10 cellular contexts compared by ENCODE assay signal in genomic region chr3:32015638-32016037, GRCh38. TPM values are rescaled to one million over a fixed set of nuclear protein-coding genes. Genes with fewer than 3 reads are reported as not detected.
A peak's percentile ranks its signal among the peaks of the same experiment; 100 is the strongest.
DNase-seq lines count a peak whose midpoint lies in the region; ATAC-seq, FAIRE-seq and TF ChIP-seq lines count a peak whose summit lies in the region.
"Not testable (repeated sequence)": the region's sequence is repeated elsewhere in the genome, so short reads cannot be mapped to it uniquely, and the experiment has no call there.
"Had no signal": no experiment of that assay in that cellular context is flagged by ENCODE, and none has a peak within 500 bp of the region (broad histone marks: within the 10 kb centered on the region; RNA-seq: fewer than 3 reads in every experiment).

No MANE protein-coding gene starts in this region.

- peaks cover 31% of the 10 kb centered on the region for H3K9me3 Mint-ChIP-seq in nephron progenitor cell

- TF ChIP-seq EP300 in K562 (IDR thresholded peaks at IDR 0.05; ENCODE audit: low read length): not testable (repeated sequence)

- not testable (repeated sequence) for H3K9me3 ChIP-seq in HEK293 (ENCODE audit: control insufficient read depth, insufficient read depth, low read depth, low read length); K562 (replicated peaks; ENCODE audit: control insufficient read depth, insufficient read depth, low read depth, low read length)

- not testable (repeated sequence) for H3K36me3 Mint-ChIP-seq in nephron progenitor cell (ENCODE audit: low read depth)

- not testable (repeated sequence) for ATAC-seq in K562

- BruUV-seq in K562 (replicated peaks; lab: Mats Ljungman, UMichigan): not testable (repeated sequence)

- H3K4me2 ChIP-seq in K562 (ENCODE audit: insufficient read depth, low read length): not testable (repeated sequence)

- H3K9ac ChIP-seq in K562 (ENCODE audit: insufficient read depth in 1 of 2, low read depth in 2 of 2, low read length in 2 of 2): not testable (repeated sequence)

- not testable (repeated sequence) for H3K27me3 Mint-ChIP-seq in nephron progenitor cell (ENCODE audit: low read depth, poor library complexity)

- H3K36me3 ChIP-seq in HEK293 (ENCODE audit: control insufficient read depth in 2 of 2, insufficient read depth in 1 of 2, low read length in 2 of 2); K562 (ENCODE audit: control insufficient read depth, insufficient read depth, low read length): not testable (repeated sequence)

- CTCF ChIA-PET in HEK293 (lab: Yijun Ruan, JAX); K562 (lab: Yijun Ruan, JAX; ENCODE audit: low intra/inter-chr PET ratio): not testable (repeated sequence)

- peak overlapping the region; percentile 59 for H3K27ac Mint-ChIP-seq in nephron progenitor cell

- H3K27me3 ChIP-seq in K562 (ENCODE audit: control insufficient read depth in 2 of 2, insufficient read depth in 2 of 2, low read length in 2 of 2): not testable (repeated sequence)

- H3K27ac ChIP-seq in HEK293 (ENCODE audit: extremely low read depth, low read depth, low read length); K562 (ENCODE audit: extremely low read depth, low read depth, low read length): not testable (repeated sequence)

- TF ChIP-seq CTCF in HEK293 (tag by site-specific recombination; IDR thresholded peaks at IDR 0.05); K562 (IDR thresholded peaks at IDR 0.05 in 2 of 3, conservative IDR thresholded peaks at IDR 0.05 in 1 of 3; ENCODE audit: insufficient read depth in 2 of 3, low read depth in 1 of 3, low read length in 3 of 3); nephron progenitor cell (IDR thresholded peaks at IDR 0.05): not testable (repeated sequence)

- in situ Hi-C loops in K562 (cut with MboI): not testable (repeated sequence)

- peaks cover 10% of the 10 kb centered on the region for H3K4me1 Mint-ChIP-seq in nephron progenitor cell

- POLR2A ChIA-PET in HEK293 (lab: Yijun Ruan, JAX); K562 (lab: Yijun Ruan, JAX): not testable (repeated sequence)

- not testable (repeated sequence) for H3K4me3 ChIP-seq in HEK293 (ENCODE audit: low read depth, low read length); K562

- not testable (repeated sequence) for H3K4me1 ChIP-seq in HEK293 (ENCODE audit: control insufficient read depth, insufficient read depth, low read length); K562 (replicated peaks in 1 of 2; ENCODE audit: control insufficient read depth in 2 of 2, insufficient read depth in 2 of 2, low read length in 2 of 2)

- FAIRE-seq in K562 (lab: Jason Lieb, UNC): not testable (repeated sequence)

- not testable (repeated sequence) for DNase-seq in K562 (ENCODE audit: extremely low read depth in 1 of 4, low spot score in 3 of 4); nephron progenitor cell

- not testable (repeated sequence) for H3K4me3 Mint-ChIP-seq in nephron progenitor cell

- TF ChIP-seq RAD21 in K562 (CRISPR knock-in tag; conservative IDR thresholded peaks at IDR 0.05 in 1 of 2, IDR thresholded peaks at IDR 0.05 in 1 of 2): not testable (repeated sequence)

- WGBS in K562 (ENCODE audit: insufficient coverage, low coverage, missing lambda C conversion rate): 0% methylated on average over 3 of the region's 3 CpGs

- not testable (repeated sequence) for H4K20me1 ChIP-seq in K562 (replicated peaks; ENCODE audit: control insufficient read depth, insufficient read depth, low read length)

- TF ChIP-seq POLR2A in K562 (conservative IDR thresholded peaks at IDR 0.05): not testable (repeated sequence)

- H2AFZ ChIP-seq in K562 (ENCODE audit: low read depth, low read length): not testable (repeated sequence)

- not testable (repeated sequence) for H3K9me1 ChIP-seq in K562 (ENCODE audit: control insufficient read depth, insufficient read depth, low read length)

- intact Hi-C loops in K562 (cut with micrococcal nuclease): loop anchor here (5.0 kb wide), 1 partner anchor 327 kb away; no protein-coding TSS in a partner anchor

- not testable (repeated sequence) for H3K79me2 ChIP-seq in K562 (ENCODE audit: control insufficient read depth, insufficient read depth, low read length)

TF ChIP-seq in HEK293, 187 proteins besides CTCF, POLR2A, EP300 and RAD21:
- peak; percentile 81 for TF ChIP-seq SCRT2 (tag by site-specific recombination; IDR thresholded peaks at IDR 0.05)
- TF ChIP-seq SCRT1 (tag by site-specific recombination; IDR thresholded peaks at IDR 0.05; ENCODE audit: borderline replicate concordance): peak; percentile 58; the same call in 1 of the 2 replicates

TF ChIP-seq in K562, 482 proteins besides CTCF, POLR2A, EP300 and RAD21:
- 0 out of 2 replicates have a peak, but pooled peaks have one; percentile 10 for TF ChIP-seq ZNF184 (CRISPR knock-in tag; IDR thresholded peaks at IDR 0.05)

RNA-seq across cellular contexts. Expression of gene ZNF860, which starts 34.1 kb away (rescaled TPM):
- not detected in 2 replicates for total RNA-seq in K562 (2011; cell fraction: chromatin; rRNA removed; ENCODE audit: low replicate concordance)
- total RNA-seq in K562 (2011; cell fraction: nucleolus; rRNA removed): not detected in 2 replicates
- not detected in 2 replicates for total RNA-seq in K562 (2011; cell fraction: nucleoplasm; rRNA removed)
- not detected in 2 replicates for total RNA-seq in K562 (2014; rRNA removed)
- not detected in 2 replicates for total RNA-seq in K562 (2014; rRNA removed; fragmentation: Illumina TruSeq; extraction: Trizol)
- total RNA-seq in K562 (2015; rRNA removed; fragmentation: Illumina TruSeq; extraction: Trizol): not detected in 2 replicates
- not detected in 2 replicates for total RNA-seq in K562 (2021)
- polyA plus RNA-seq in K562 (2011; rRNA removed): not detected in 2 replicates
- polyA plus RNA-seq in K562 (2011; cell fraction: cytosol; rRNA removed): not detected in 2 replicates
- not detected in 2 replicates for polyA plus RNA-seq in K562 (2011; cell fraction: nucleus; rRNA removed)
- not detected in 2 replicates for polyA plus RNA-seq in K562 (2012)
- polyA plus RNA-seq in K562 (2014; fragmentation: Illumina TruSeq; extraction: Trizol): not detected in 2 replicates
- polyA plus RNA-seq in K562 (2014; fragmentation: Nextera tagmentation; extraction: Ambion mirVana): not detected
- not detected in 2 replicates for polyA plus RNA-seq in K562 (2014; rRNA removed)
- polyA minus RNA-seq in K562 (2011; rRNA and poly(A)+ RNA removed): not detected in 2 replicates
- not detected in 2 replicates for polyA minus RNA-seq in K562 (2011; cell fraction: cytosol; rRNA and poly(A)+ RNA removed)
- not detected in 2 replicates for polyA minus RNA-seq in K562 (2011; cell fraction: nucleus; rRNA and poly(A)+ RNA removed)
- total RNA-seq: A673; CD4-positive, alpha-beta memory T cell; CD4-positive, alpha-beta T cell; CD4-positive, CD25-positive, alpha-beta regulatory T cell; CD8-positive, alpha-beta T cell had no signal
- polyA plus RNA-seq: CD14-positive monocyte; CD4-positive, CD25-positive, alpha-beta regulatory T cell; CD8-positive, alpha-beta memory T cell had no signal

RNA-seq across cellular contexts. Expression of gene OSBPL10, which starts 34.6 kb away (rescaled TPM):
- 0.07 TPM in 1 of 2 replicates, not detected in the other for total RNA-seq in K562 (2011; cell fraction: chromatin; rRNA removed; ENCODE audit: low replicate concordance)
- not detected in 2 replicates for total RNA-seq in K562 (2011; cell fraction: nucleolus; rRNA removed)
- 1.2 TPM in 1 of 2 replicates, not detected in the other for total RNA-seq in K562 (2011; cell fraction: nucleoplasm; rRNA removed)
- 0.12 TPM in 1 of 2 replicates, not detected in the other for total RNA-seq in K562 (2014; rRNA removed)
- total RNA-seq in K562 (2014; rRNA removed; fragmentation: Illumina TruSeq; extraction: Trizol): 0.04 TPM in 1 of 2 replicates, not detected in the other
- total RNA-seq in K562 (2015; rRNA removed; fragmentation: Illumina TruSeq; extraction: Trizol): not detected in 2 replicates
- 0.18 and 0.56 TPM in 2 replicates for total RNA-seq in K562 (2021)
- polyA plus RNA-seq in K562 (2011; rRNA removed): 0.14 TPM in 1 of 2 replicates, not detected in the other
- 0.07 TPM in 1 of 2 replicates, not detected in the other for polyA plus RNA-seq in K562 (2011; cell fraction: cytosol; rRNA removed)
- polyA plus RNA-seq in K562 (2011; cell fraction: nucleus; rRNA removed): 0.24 TPM in 1 of 2 replicates, not detected in the other
- polyA plus RNA-seq in K562 (2012): 0.23 and 0.60 TPM in 2 replicates
- polyA plus RNA-seq in K562 (2014; fragmentation: Illumina TruSeq; extraction: Trizol): 0.19 TPM in 1 of 2 replicates, not detected in the other
- polyA plus RNA-seq in K562 (2014; fragmentation: Nextera tagmentation; extraction: Ambion mirVana): under 1 TPM; 0.07 to 0.15 TPM
- 0.03 and 0.18 TPM in 2 replicates for polyA plus RNA-seq in K562 (2014; rRNA removed)
- polyA minus RNA-seq in K562 (2011; rRNA and poly(A)+ RNA removed): not detected in 2 replicates
- polyA minus RNA-seq in K562 (2011; cell fraction: cytosol; rRNA and poly(A)+ RNA removed): 0.29 TPM in 1 of 2 replicates, not detected in the other
- 0.13 TPM in 1 of 2 replicates, not detected in the other for polyA minus RNA-seq in K562 (2011; cell fraction: nucleus; rRNA and poly(A)+ RNA removed)
- total RNA-seq: CD4-positive, alpha-beta memory T cell; CD4-positive, alpha-beta T cell had no signal
- polyA plus RNA-seq: CD14-positive monocyte had no signal
